7 cellular contexts compared by ENCODE assay signal in genomic region chr17:1378476-1378860, GRCh38. TPM values are rescaled to one million over a fixed set of nuclear protein-coding genes. Genes with fewer than 3 reads are reported as not detected.
DNase-seq lines count a peak whose midpoint lies in the region; ATAC-seq and TF ChIP-seq lines count a peak whose summit lies in the region.
"Not testable (repeated sequence)": the region's sequence is repeated elsewhere in the genome, so short reads cannot be mapped to it uniquely, and the experiment has no call there.

No MANE protein-coding gene starts in this region.

- CTCF ChIA-PET in CD8-positive, alpha-beta memory T cell (lab: Charles Lee): interaction anchor here (1.3 to 3.2 kb wide), 3 partner anchors 13 to 137 kb away, joined by 4 to 19 read pairs (median 9); partner anchors contain the start of gene INPP5K
- CTCF ChIA-PET in SK-N-SH (lab: Yijun Ruan, JAX): interaction anchor here (2.4 to 8.4 kb wide), 2 partner anchors 7 to 12 kb away, joined by 7 to 93 read pairs; no protein-coding TSS in a partner anchor
- CTCF ChIA-PET in activated CD8-positive, alpha-beta T cell treated with anti-CD3 and anti-CD28 coated beads for 36 hours (lab: Charles Lee): interaction anchor here (7.8 kb wide), 1 partner anchor 13 kb away, joined by 70 read pairs; no protein-coding TSS in a partner anchor

- not testable (repeated sequence) for H3K9me3 ChIP-seq in CD8-positive, alpha-beta memory T cell (ENCODE audit: low read length); SK-N-SH; left ventricle myocardium inferior (replicated peaks)

- H2AFZ ChIP-seq in SK-N-SH (ENCODE audit: low read depth): not testable (repeated sequence)

- TF ChIP-seq CTCF in SK-N-SH (IDR thresholded peaks at IDR 0.05); activated CD8-positive, alpha-beta T cell treated with anti-CD3 and anti-CD28 coated beads for 36 hours (IDR thresholded peaks at IDR 0.05); left ventricle myocardium inferior (IDR thresholded peaks at IDR 0.05; ENCODE audit: borderline replicate concordance); nephron progenitor cell (IDR thresholded peaks at IDR 0.05): not testable (repeated sequence)

- not testable (repeated sequence) for H3K9ac ChIP-seq in SK-N-SH

- peak overlapping the region in 4 of 7 donors; percentile 14 to 61 (median 29) for H3K4me3 Mint-ChIP-seq in CD8-positive, alpha-beta memory T cell
- not testable (repeated sequence) for H3K4me3 Mint-ChIP-seq in activated CD8-positive, alpha-beta T cell treated with anti-CD3 and anti-CD28 coated beads for 36 hours; activated naive CD8-positive, alpha-beta T cell treated with anti-CD3 and anti-CD28 coated beads, Interleukin-2, amount 50 U/mL, for 24 hours; nephron progenitor cell

- not testable (repeated sequence) for H3K27me3 ChIP-seq in CD8-positive, alpha-beta memory T cell (ENCODE audit: insufficient read depth, low read length, poor library complexity, severe bottlenecking); SK-N-SH (ENCODE audit: insufficient read depth); left ventricle myocardium inferior (ENCODE audit: low read depth)

- not testable (repeated sequence) for H3K9me3 Mint-ChIP-seq in CD8-positive, alpha-beta memory T cell; activated CD8-positive, alpha-beta T cell treated with anti-CD3 and anti-CD28 coated beads for 36 hours; activated naive CD8-positive, alpha-beta T cell treated with anti-CD3 and anti-CD28 coated beads, Interleukin-2, amount 50 U/mL, for 24 hours; nephron progenitor cell

- POLR2A ChIA-PET in CD8-positive, alpha-beta memory T cell (lab: Charles Lee); SK-N-SH (lab: Yijun Ruan, JAX): not testable (repeated sequence)
- POLR2A ChIA-PET in activated CD8-positive, alpha-beta T cell treated with anti-CD3 and anti-CD28 coated beads for 36 hours (lab: Charles Lee): interaction anchor here (2.5 to 3.0 kb wide), 3 partner anchors 10 to 18 kb away, joined by 13 to 20 read pairs (median 14); no protein-coding TSS in a partner anchor

- H3K27ac Mint-ChIP-seq in CD8-positive, alpha-beta memory T cell: peak overlapping the region in 6 of 8 donors; percentile 29 to 87 (median 50)
- H3K27ac Mint-ChIP-seq in activated CD8-positive, alpha-beta T cell treated with anti-CD3 and anti-CD28 coated beads for 36 hours: peak overlapping the region; percentile 53
- peak overlapping the region; percentile 12 for H3K27ac Mint-ChIP-seq in activated naive CD8-positive, alpha-beta T cell treated with anti-CD3 and anti-CD28 coated beads, Interleukin-2, amount 50 U/mL, for 24 hours
- peak overlapping the region; percentile 66 for H3K27ac Mint-ChIP-seq in nephron progenitor cell

- intact Hi-C loops in activated CD8-positive, alpha-beta T cell treated with anti-CD3 and anti-CD28 coated beads for 36 hours (cut with micrococcal nuclease); left ventricle myocardium inferior (cut with micrococcal nuclease): not testable (repeated sequence)

- H3K4me1 Mint-ChIP-seq in CD8-positive, alpha-beta memory T cell: peaks cover 75 to 86% (median 83%) of the 10 kb centered on the region in 3 donors
- H3K4me1 Mint-ChIP-seq in activated CD8-positive, alpha-beta T cell treated with anti-CD3 and anti-CD28 coated beads for 36 hours (ENCODE audit: low read depth): peaks cover 81% of the 10 kb centered on the region
- peaks cover 91% of the 10 kb centered on the region for H3K4me1 Mint-ChIP-seq in activated naive CD8-positive, alpha-beta T cell treated with anti-CD3 and anti-CD28 coated beads, Interleukin-2, amount 50 U/mL, for 24 hours
- peaks cover 57% of the 10 kb centered on the region for H3K4me1 Mint-ChIP-seq in nephron progenitor cell

- not testable (repeated sequence) for H3K9me2 ChIP-seq in SK-N-SH

- not testable (repeated sequence) for H3K4me3 ChIP-seq in CD8-positive, alpha-beta memory T cell (ENCODE audit: low read length); SK-N-SH (ENCODE audit: low read depth in 2 of 2, low read length in 1 of 2); left ventricle myocardium inferior

- peaks cover 0 to 27% (median 3%) of the 10 kb centered on the region in 3 donors for H3K36me3 Mint-ChIP-seq in CD8-positive, alpha-beta memory T cell
- peaks cover 32% of the 10 kb centered on the region for H3K36me3 Mint-ChIP-seq in activated CD8-positive, alpha-beta T cell treated with anti-CD3 and anti-CD28 coated beads for 36 hours (ENCODE audit: low read depth)
- H3K36me3 Mint-ChIP-seq in activated naive CD8-positive, alpha-beta T cell treated with anti-CD3 and anti-CD28 coated beads, Interleukin-2, amount 50 U/mL, for 24 hours (ENCODE audit: low read depth): peaks cover 36% of the 10 kb centered on the region
- H3K36me3 Mint-ChIP-seq in nephron progenitor cell (ENCODE audit: low read depth): peaks cover 64% of the 10 kb centered on the region

- not testable (repeated sequence) for H3K27me3 Mint-ChIP-seq in CD8-positive, alpha-beta memory T cell; activated CD8-positive, alpha-beta T cell treated with anti-CD3 and anti-CD28 coated beads for 36 hours; activated naive CD8-positive, alpha-beta T cell treated with anti-CD3 and anti-CD28 coated beads, Interleukin-2, amount 50 U/mL, for 24 hours; nephron progenitor cell (ENCODE audit: low read depth, poor library complexity)

- not testable (repeated sequence) for H3K27ac ChIP-seq in CD8-positive, alpha-beta memory T cell (ENCODE audit: low read depth, low read length)
- peak overlapping the region in 1 of 2 experiments; percentile 45; a peak in 1 of 4 replicates for H3K27ac ChIP-seq in SK-N-SH (ENCODE audit: low read depth in 2 of 2, low read length in 1 of 2)
- peak overlapping the region; percentile 58 for H3K27ac ChIP-seq in left ventricle myocardium inferior (replicated peaks)

- not testable (repeated sequence) for ATAC-seq in activated CD8-positive, alpha-beta T cell treated with anti-CD3 and anti-CD28 coated beads for 36 hours; activated naive CD8-positive, alpha-beta T cell treated with anti-CD3 and anti-CD28 coated beads, Interleukin-2, amount 50 U/mL, for 24 hours

- H4K20me1 ChIP-seq in SK-N-SH (ENCODE audit: insufficient read depth): peaks cover 100% of the 10 kb centered on the region

- DNase-seq in CD8-positive, alpha-beta memory T cell; SK-N-SH; activated CD8-positive, alpha-beta T cell treated with anti-CD3 and anti-CD28 coated beads for 36 hours; activated naive CD8-positive, alpha-beta T cell treated with anti-CD3 and anti-CD28 coated beads, Interleukin-2, amount 50 U/mL, for 24 hours; left ventricle myocardium inferior; nephron progenitor cell: not testable (repeated sequence)
- peak; percentile 22 for DNase-seq in stimulated activated CD8-positive, alpha-beta memory T cell treated with anti-CD3 and anti-CD28 coated beads, Interleukin-4, amount 100 ng/mL, for 48 hours

- H3F3A ChIP-seq in SK-N-SH (replicated peaks; ENCODE audit: insufficient read depth): peaks cover 30% of the 10 kb centered on the region

- peaks cover 100% of the 10 kb centered on the region for H3K79me2 ChIP-seq in SK-N-SH (ENCODE audit: insufficient read depth)

- 76% methylated on average over 10 of the region's 10 CpGs for WGBS in SK-N-SH (ENCODE audit: low lambda C conversion rate)

- not testable (repeated sequence) for TF ChIP-seq RAD21 in SK-N-SH (IDR thresholded peaks at IDR 0.05; ENCODE audit: low read length)

- peaks cover 92% of the 10 kb centered on the region for H3K4me1 ChIP-seq in CD8-positive, alpha-beta memory T cell (ENCODE audit: insufficient read depth, low read length)
- H3K4me1 ChIP-seq in SK-N-SH (ENCODE audit: control insufficient read depth in 1 of 2, insufficient read depth in 2 of 2, low read depth in 1 of 2, low read length in 1 of 2): peaks cover 4 to 41% of the 10 kb centered on the region in 2 experiments; a peak in 2 of 4 replicates
- H3K4me1 ChIP-seq in left ventricle myocardium inferior: peaks cover 100% of the 10 kb centered on the region

- not testable (repeated sequence) for H3K36me3 ChIP-seq in CD8-positive, alpha-beta memory T cell (ENCODE audit: insufficient read depth, low read length); left ventricle myocardium inferior
- peaks cover 0 to 17% of the 10 kb centered on the region in 2 experiments for H3K36me3 ChIP-seq in SK-N-SH (replicated peaks in 1 of 2; ENCODE audit: control insufficient read depth in 1 of 2, insufficient read depth in 2 of 2, low read length in 1 of 2)

- H3K4me2 ChIP-seq in SK-N-SH: peak overlapping the region; percentile 6; the same call in 1 of the 2 replicates

- not testable (repeated sequence) for TF ChIP-seq EP300 in SK-N-SH (IDR thresholded peaks at IDR 0.05; ENCODE audit: borderline replicate concordance in 1 of 2, low read depth in 1 of 2, low read length in 1 of 2)

TF ChIP-seq in SK-N-SH, 30 proteins besides CTCF, POLR2A, EP300 and RAD21:
- TF ChIP-seq POLR2AphosphoS5 (IDR thresholded peaks at IDR 0.05; ENCODE audit: low read depth, low read length): 0 out of 2 replicates have a peak, but pooled peaks have one; percentile 8
TF ChIP-seq in SK-N-SH: peak in this region for 1; not testable (repeated sequence) for 29.

RNA-seq across cellular contexts. Expression of gene YWHAE, which starts 21.6 kb away (rescaled TPM):
- 100 to 1,000 TPM; 579 to 596 TPM for total RNA-seq in CD8-positive, alpha-beta memory T cell
- 44.0 TPM for polyA plus RNA-seq in CD8-positive, alpha-beta memory T cell
- polyA plus RNA-seq in SK-N-SH (2012; rRNA removed): 812 and 1,023 TPM in 2 replicates
- 1,249 and 1,463 TPM in 2 replicates for polyA plus RNA-seq in SK-N-SH (2012; cell fraction: cytosol; rRNA removed)
- 328 and 363 TPM in 2 replicates for polyA plus RNA-seq in SK-N-SH (2012; cell fraction: nucleus; rRNA removed)
- 100 to 1,000 TPM; 425 to 440 TPM for total RNA-seq in activated CD8-positive, alpha-beta T cell treated with anti-CD3 and anti-CD28 coated beads for 36 hours
- total RNA-seq in left ventricle myocardium inferior: 569 TPM

Comparison
In these comparisons a context has a peak if more than half of its experiments do, and no peak if none do; other contexts are left out.
1. H3K27ac Mint-ChIP-seq: peak in every context shown above with its lines; median percentile 66 in nephron progenitor cell; 53 in activated CD8-positive, alpha-beta T cell treated with anti-CD3 and anti-CD28 coated beads for 36 hours; 50 in CD8-positive, alpha-beta memory T cell; 12 in activated naive CD8-positive, alpha-beta T cell treated with anti-CD3 and anti-CD28 coated beads, Interleukin-2, amount 50 U/mL, for 24 hours.